In genomic region chr13:33193428-33193974, GRCh38 we compare ENCODE assay signal across 16 cellular contexts.
DNase-seq lines count a peak whose midpoint lies in the region; ATAC-seq and TF ChIP-seq lines count a peak whose summit lies in the region.
"Had no signal": no experiment of that assay in that cellular context is flagged by ENCODE, and none has a peak within 500 bp of the region (broad histone marks: within the 10 kb centered on the region; RNA-seq: fewer than 3 reads in every experiment).

No MANE protein-coding gene starts in this region.

- H4K8ac ChIP-seq in mesendoderm (ENCODE audit: low read depth, low read length): no peak overlapping the region

- no peaks in the 10 kb centered on the region for H3K79me2 ChIP-seq in mesendoderm (ENCODE audit: control insufficient read depth, insufficient read depth, low read length)

- H3K27me3 Mint-ChIP-seq in activated T-cell treated with anti-CD3 and anti-CD28 coated beads, Interleukin-2, amount 50 U/mL, for 72 hours (ENCODE audit: low read depth): peaks cover 6% of the 10 kb centered on the region
- peaks cover 12% of the 10 kb centered on the region for H3K27me3 Mint-ChIP-seq in activated T-cell treated with anti-CD3 and anti-CD28 coated beads, Interleukin-2, amount 50 U/mL, for 24 hours
- no peaks in the 10 kb centered on the region for H3K27me3 Mint-ChIP-seq in chondrocyte (ENCODE audit: low read depth)
- H3K27me3 Mint-ChIP-seq in naive thymus-derived CD4-positive, alpha-beta T cell: peaks cover 0 to 5% (median 0%) of the 10 kb centered on the region in 5 donors

- POLR2A ChIA-PET in naive thymus-derived CD4-positive, alpha-beta T cell (lab: Charles Lee): no interaction called here

- H3K27ac ChIP-seq in mesendoderm (ENCODE audit: low read depth, low read length): no peak overlapping the region
- H3K27ac ChIP-seq in vagina: peak overlapping the region; percentile 53
- H3K27ac ChIP-seq in naive thymus-derived CD4-positive, alpha-beta T cell (ENCODE audit: low read depth, low read length): no peak overlapping the region
- H3K27ac ChIP-seq: A549, colonic mucosa, left lung had no signal

- ATAC-seq in activated T-cell treated with anti-CD3 and anti-CD28 coated beads, Interleukin-2, amount 50 U/mL, for 72 hours (replicated peaks in 1 of 2): no peak
- no peak for ATAC-seq in GM21360 (IDR thresholded peaks at IDR 0.05; ENCODE audit: unreplicated experiment)
- no peak for ATAC-seq in naive thymus-derived CD4-positive, alpha-beta T cell
- ATAC-seq: A549, left lung had no signal

- no peak overlapping the region for H3K56ac ChIP-seq in mesendoderm (ENCODE audit: low read length)

- H2BK5ac ChIP-seq in mesendoderm (ENCODE audit: low read length): no peak overlapping the region

- H3K36me3 ChIP-seq in mesendoderm (ENCODE audit: control insufficient read depth, insufficient read depth, low read length) (no peaks in the 10 kb centered on the region), vagina (no peaks in the 10 kb centered on the region)
- H3K36me3 ChIP-seq in naive thymus-derived CD4-positive, alpha-beta T cell (ENCODE audit: control insufficient read depth in 2 of 3, insufficient read depth in 3 of 3, low read length in 3 of 3): no peaks in the 10 kb centered on the region
- H3K36me3 ChIP-seq: colonic mucosa, left lung, suprapubic skin had no signal

- H3K4me1 ChIP-seq in mesendoderm (ENCODE audit: control insufficient read depth, low read depth, low read length): peaks cover 6% of the 10 kb centered on the region
- H3K4me1 ChIP-seq in vagina: peaks cover 82% of the 10 kb centered on the region
- no peaks in the 10 kb centered on the region for H3K4me1 ChIP-seq in naive thymus-derived CD4-positive, alpha-beta T cell (ENCODE audit: control insufficient read depth in 2 of 2, insufficient read depth in 2 of 2, low read length in 2 of 2)
- H3K4me1 ChIP-seq: colonic mucosa had no signal

- H2BK120ac ChIP-seq in mesendoderm (ENCODE audit: low read depth, low read length): no peak overlapping the region

- H4K5ac ChIP-seq in mesendoderm (ENCODE audit: low read length): no peak overlapping the region

- H2AK5ac ChIP-seq in mesendoderm (ENCODE audit: low read length): no peak overlapping the region

- H3K4ac ChIP-seq in mesendoderm (ENCODE audit: low read depth, low read length): no peak overlapping the region

- no peak overlapping the region for H3K23ac ChIP-seq in mesendoderm (ENCODE audit: low read length)

- no peaks in the 10 kb centered on the region for H3K79me1 ChIP-seq in mesendoderm (ENCODE audit: low read length)

- CTCF ChIA-PET in naive thymus-derived CD4-positive, alpha-beta T cell (lab: Charles Lee): no interaction called here

- no CpG with 5 or more reads among the region's 7 CpGs for WGBS in mesendoderm (ENCODE audit: extremely low coverage, insufficient coverage, low lambda C conversion rate)

- H3K36me3 Mint-ChIP-seq in activated T-cell treated with anti-CD3 and anti-CD28 coated beads, Interleukin-2, amount 50 U/mL, for 72 hours (ENCODE audit: insufficient read depth in 2 of 2): no peaks in the 10 kb centered on the region
- H3K36me3 Mint-ChIP-seq in activated T-cell treated with anti-CD3 and anti-CD28 coated beads, Interleukin-2, amount 50 U/mL, for 24 hours (ENCODE audit: low read depth): no peaks in the 10 kb centered on the region
- peaks cover 4% of the 10 kb centered on the region for H3K36me3 Mint-ChIP-seq in chondrocyte (ENCODE audit: low read depth)
- no peaks in the 10 kb centered on the region for H3K36me3 Mint-ChIP-seq in naive thymus-derived CD4-positive, alpha-beta T cell

- DNase-seq in activated T-cell treated with anti-CD3 and anti-CD28 coated beads, Interleukin-2, amount 50 U/mL, for 72 hours: no peak
- DNase-seq in activated T-cell treated with anti-CD3 and anti-CD28 coated beads, Interleukin-2, amount 50 U/mL, for 24 hours: no peak
- DNase-seq in chondrocyte (ENCODE audit: low spot score) (no peak), mesendoderm (peak; percentile 76), vagina (ENCODE audit: extremely low spot score in 2 of 2) (no peak), NCI-H774 (lab: John Stamatoyannopoulos, UW) (no peak)
- no peak for DNase-seq in naive thymus-derived CD4-positive, alpha-beta T cell
- DNase-seq: activated CD4-positive, alpha-beta T cell treated with anti-CD3 and anti-CD28 coated beads for 48 hours; activated naive CD4-positive, alpha-beta T cell; colonic mucosa; HCEC 1CT; left lung; NCI-H1930 had no signal

- TF ChIP-seq POLR2A in vagina (IDR thresholded peaks at IDR 0.05): no peak

- no peak for TF ChIP-seq CTCF in chondrocyte (IDR thresholded peaks at IDR 0.05)
- TF ChIP-seq CTCF in vagina (IDR thresholded peaks at IDR 0.05): no peak

- no peak overlapping the region for H3K9ac ChIP-seq in mesendoderm (ENCODE audit: low read length)

- no peaks in the 10 kb centered on the region for H3K9me3 Mint-ChIP-seq in activated T-cell treated with anti-CD3 and anti-CD28 coated beads, Interleukin-2, amount 50 U/mL, for 72 hours
- H3K9me3 Mint-ChIP-seq in activated T-cell treated with anti-CD3 and anti-CD28 coated beads, Interleukin-2, amount 50 U/mL, for 24 hours: no peaks in the 10 kb centered on the region
- no peaks in the 10 kb centered on the region for H3K9me3 Mint-ChIP-seq in chondrocyte (ENCODE audit: low read depth)
- H3K9me3 Mint-ChIP-seq in naive thymus-derived CD4-positive, alpha-beta T cell: peaks cover 0 to 1% (median 0%) of the 10 kb centered on the region in 11 donors

- intact Hi-C loops in vagina (cut with DNase I): no loop called here
- intact Hi-C loops in naive thymus-derived CD4-positive, alpha-beta T cell (cut with micrococcal nuclease): no loop called here

- H3K27ac Mint-ChIP-seq in activated T-cell treated with anti-CD3 and anti-CD28 coated beads, Interleukin-2, amount 50 U/mL, for 72 hours: peak overlapping the region; percentile 27
- no peak overlapping the region for H3K27ac Mint-ChIP-seq in activated T-cell treated with anti-CD3 and anti-CD28 coated beads, Interleukin-2, amount 50 U/mL, for 24 hours
- H3K27ac Mint-ChIP-seq in chondrocyte (ENCODE audit: unreplicated experiment): peak overlapping the region; percentile 97
- peak overlapping the region in 2 of 9 donors; percentile 26 to 73 for H3K27ac Mint-ChIP-seq in naive thymus-derived CD4-positive, alpha-beta T cell

- no peak overlapping the region for H3K18ac ChIP-seq in mesendoderm (ENCODE audit: low read length)

- H2BK15ac ChIP-seq in mesendoderm (replicated peaks; ENCODE audit: low read depth): no peak overlapping the region

- no peak overlapping the region for H3K4me3 Mint-ChIP-seq in activated T-cell treated with anti-CD3 and anti-CD28 coated beads, Interleukin-2, amount 50 U/mL, for 72 hours
- no peak overlapping the region for H3K4me3 Mint-ChIP-seq in activated T-cell treated with anti-CD3 and anti-CD28 coated beads, Interleukin-2, amount 50 U/mL, for 24 hours
- H3K4me3 Mint-ChIP-seq in chondrocyte (ENCODE audit: unreplicated experiment): peak overlapping the region; percentile 1
- H3K4me3 Mint-ChIP-seq in naive thymus-derived CD4-positive, alpha-beta T cell: peak overlapping the region in 2 of 10 donors; percentile 12 to 37

- H3K4me2 ChIP-seq in mesendoderm (ENCODE audit: low read length): no peak overlapping the region
- H3K4me2 ChIP-seq: A549 had no signal

- H3K9me3 ChIP-seq in vagina: no peaks in the 10 kb centered on the region
- no peaks in the 10 kb centered on the region for H3K9me3 ChIP-seq in naive thymus-derived CD4-positive, alpha-beta T cell (ENCODE audit: control insufficient read depth in 2 of 3, low read length in 3 of 3)
- H3K9me3 ChIP-seq: A549, colonic mucosa, left lung, suprapubic skin had no signal

- peaks cover 7% of the 10 kb centered on the region for H3K4me1 Mint-ChIP-seq in activated T-cell treated with anti-CD3 and anti-CD28 coated beads, Interleukin-2, amount 50 U/mL, for 72 hours (ENCODE audit: low read depth)
- peaks cover 8% of the 10 kb centered on the region for H3K4me1 Mint-ChIP-seq in activated T-cell treated with anti-CD3 and anti-CD28 coated beads, Interleukin-2, amount 50 U/mL, for 24 hours (ENCODE audit: low read depth)
- peaks cover 79% of the 10 kb centered on the region for H3K4me1 Mint-ChIP-seq in chondrocyte (ENCODE audit: low read depth)
- peaks cover 0 to 29% (median 7%) of the 10 kb centered on the region in 7 donors for H3K4me1 Mint-ChIP-seq in naive thymus-derived CD4-positive, alpha-beta T cell

- H3K27me3 ChIP-seq in mesendoderm (ENCODE audit: insufficient read depth, low read length, poor library complexity): no peaks in the 10 kb centered on the region
- H3K27me3 ChIP-seq in vagina: no peaks in the 10 kb centered on the region
- H3K27me3 ChIP-seq in naive thymus-derived CD4-positive, alpha-beta T cell (ENCODE audit: control insufficient read depth in 2 of 2, insufficient read depth in 2 of 2, low read length in 2 of 2): no peaks in the 10 kb centered on the region
- H3K27me3 ChIP-seq: colonic mucosa, left lung, suprapubic skin had no signal

- H3K4me3 ChIP-seq in mesendoderm (ENCODE audit: low read length): no peak overlapping the region
- H3K4me3 ChIP-seq in vagina: no peak overlapping the region
- no peak overlapping the region for H3K4me3 ChIP-seq in naive thymus-derived CD4-positive, alpha-beta T cell (ENCODE audit: low read length)
- H3K4me3 ChIP-seq: A549, colonic mucosa, left lung, suprapubic skin had no signal
